29 cellular contexts compared by ENCODE assay signal in the genomic region with DNA sequence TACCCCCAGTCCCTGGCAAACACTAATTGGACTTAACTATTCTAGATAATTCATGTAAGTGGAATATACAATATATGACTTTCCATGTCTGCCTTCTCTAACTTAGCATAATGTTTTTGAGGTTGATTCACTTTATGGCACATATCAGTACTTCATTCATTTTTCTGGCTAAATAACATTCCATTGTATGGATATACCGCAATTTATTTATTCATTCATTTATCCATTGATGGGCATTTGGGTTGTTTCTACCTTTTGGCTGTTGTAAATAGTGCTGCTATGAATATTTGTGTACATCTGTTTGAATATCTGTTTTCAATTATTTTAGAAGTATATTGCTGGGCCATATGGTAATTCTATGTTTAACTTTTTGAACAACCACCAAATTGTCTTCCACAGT.
"Had no signal": no experiment of that assay in that cellular context is flagged by ENCODE, and none has a peak within 500 bp of the region (broad histone marks: within the 10 kb centered on the region; RNA-seq: fewer than 3 reads in every experiment).

No MANE protein-coding gene starts in this region.

- H3K36me3 ChIP-seq: stomach, suprapubic skin, thoracic aorta, thyroid gland, tibial artery, tibial nerve, transverse colon, upper lobe of left lung, upper lobe of right lung, uterus, vagina had no signal

- H3K4me1 ChIP-seq: stomach, suprapubic skin, testis, tibial artery, tibial nerve, upper lobe of left lung, upper lobe of right lung, uterus, vagina had no signal

- DNase-seq: stimulated activated CD4-positive, alpha-beta T cell treated with anti-CD3 and anti-CD28 coated beads, Interleukin-2, amount 100 ng/mL, for 48 hours; stimulated activated CD4-positive, alpha-beta T cell treated with anti-CD3 and anti-CD28 coated beads, Interleukin-4, amount 100 ng/mL, for 1 hour; stimulated activated CD4-positive, alpha-beta T cell treated with anti-CD3 and anti-CD28 coated beads, Interleukin-4, amount 100 ng/mL, for 24 hours; stimulated activated CD4-positive, alpha-beta T cell treated with anti-CD3 and anti-CD28 coated beads, Interleukin-4, amount 100 ng/mL, for 4 hours; stimulated activated CD8-positive, alpha-beta memory T cell treated with anti-CD3 and anti-CD28 coated beads, Interleukin-4, amount 100 ng/mL, for 48 hours; stimulated activated naive B cell treated with anti-CD40 and anti-IgM and Interleukin-4, amounts not matched to agents 10 μg/mL and 1 μg/mL and 100 μg/mL, for 72 hours; stimulated activated naive CD4-positive, alpha-beta T cell; stimulated activated naive CD4-positive, alpha-beta T cell treated with Interleukin-2 at 50 U/mL for 16 hours; stimulated activated naive CD8-positive, alpha-beta T cell treated with anti-CD3 and anti-CD28 coated beads, Interleukin-15, amount 100 ng/mL, for 72 hours; stimulated activated naive CD8-positive, alpha-beta T cell treated with anti-CD3 and anti-CD28 coated beads, Interleukin-15, Interleukin-2, amounts not matched to agents 100 U/mL and 50 U/mL, for 24 hours; stomach; substantia nigra; testis; thyroid gland; tibial artery; transverse colon; trophoblast cell; upper lobe of left lung; upper lobe of right lung; uterus had no signal

- H3K4me1 Mint-ChIP-seq: stimulated activated effector memory CD8-positive, alpha-beta T cell treated with anti-CD3 and anti-CD28 coated beads, Interleukin-12 subunit alpha, Interleukin-12 subunit beta, amount 100 ng/mL, for 72 hours; stimulated activated memory B cell treated with anti-CD40 and anti-IgM and Interleukin-4, amounts not matched to agents 10 μg/mL and 1 μg/mL and 100 μg/mL, for 72 hours; stimulated activated naive B cell treated with anti-CD40 and anti-IgM and Interleukin-4, amounts not matched to agents 10 μg/mL and 1 μg/mL and 100 μg/mL, for 72 hours had no signal

- H3K36me3 Mint-ChIP-seq: stimulated activated effector memory CD8-positive, alpha-beta T cell treated with anti-CD3 and anti-CD28 coated beads, Interleukin-12 subunit alpha, Interleukin-12 subunit beta, amount 100 ng/mL, for 72 hours; type B pancreatic cell had no signal

- ATAC-seq: stimulated activated effector memory CD8-positive, alpha-beta T cell treated with anti-CD3 and anti-CD28 coated beads, Interleukin-12 subunit alpha, Interleukin-12 subunit beta, amount 100 ng/mL, for 72 hours; stimulated activated memory B cell treated with anti-CD40 and anti-IgM and Interleukin-4, amounts not matched to agents 10 μg/mL and 1 μg/mL and 100 μg/mL, for 72 hours; stimulated activated naive B cell treated with anti-CD40 and anti-IgM and Interleukin-4, amounts not matched to agents 10 μg/mL and 1 μg/mL and 100 μg/mL, for 72 hours; stimulated activated naive CD8-positive, alpha-beta T cell treated with anti-CD3 and anti-CD28 coated beads, Interleukin-15, amount 100 ng/mL, for 72 hours; stimulated activated naive CD8-positive, alpha-beta T cell treated with anti-CD3 and anti-CD28 coated beads, Interleukin-15, Interleukin-2, amounts not matched to agents 100 U/mL and 50 U/mL, for 24 hours; upper lobe of right lung had no signal

- H3K27me3 Mint-ChIP-seq: type B pancreatic cell had no signal

- H3K27ac ChIP-seq: stomach, suprapubic skin, testis, thoracic aorta, tibial artery, tibial nerve, transverse colon, upper lobe of left lung, upper lobe of right lung, uterus, vagina had no signal

- H3K4me3 ChIP-seq: stomach, suprapubic skin, testis, thoracic aorta, thyroid gland, tibial artery, tibial nerve, transverse colon, upper lobe of left lung, upper lobe of right lung, uterus, vagina had no signal

- H3K27me3 ChIP-seq: stomach, suprapubic skin, testis, thyroid gland, tibial artery, tibial nerve, transverse colon, upper lobe of left lung, upper lobe of right lung, uterus, vagina had no signal

- H3K9me3 ChIP-seq: suprapubic skin, testis, thoracic aorta, thyroid gland, upper lobe of left lung, upper lobe of right lung, uterus, vagina had no signal

- H3K4me3 Mint-ChIP-seq: stimulated activated effector memory CD8-positive, alpha-beta T cell treated with anti-CD3 and anti-CD28 coated beads, Interleukin-12 subunit alpha, Interleukin-12 subunit beta, amount 100 ng/mL, for 72 hours; stimulated activated memory B cell treated with anti-CD40 and anti-IgM and Interleukin-4, amounts not matched to agents 10 μg/mL and 1 μg/mL and 100 μg/mL, for 72 hours; stimulated activated naive B cell treated with anti-CD40 and anti-IgM and Interleukin-4, amounts not matched to agents 10 μg/mL and 1 μg/mL and 100 μg/mL, for 72 hours; stimulated activated naive CD8-positive, alpha-beta T cell treated with anti-CD3 and anti-CD28 coated beads, Interleukin-15, amount 100 ng/mL, for 72 hours; stimulated activated naive CD8-positive, alpha-beta T cell treated with anti-CD3 and anti-CD28 coated beads, Interleukin-15, Interleukin-2, amounts not matched to agents 100 ng/mL and 50 ng/mL, for 24 hours; type B pancreatic cell had no signal

- FAIRE-seq: urothelium cell line had no signal

- H3K27ac Mint-ChIP-seq: stimulated activated effector memory CD8-positive, alpha-beta T cell treated with anti-CD3 and anti-CD28 coated beads, Interleukin-12 subunit alpha, Interleukin-12 subunit beta, amount 100 ng/mL, for 72 hours; stimulated activated memory B cell treated with anti-CD40 and anti-IgM and Interleukin-4, amounts not matched to agents 10 μg/mL and 1 μg/mL and 100 μg/mL, for 72 hours; stimulated activated naive B cell treated with anti-CD40 and anti-IgM and Interleukin-4, amounts not matched to agents 10 μg/mL and 1 μg/mL and 100 μg/mL, for 72 hours; stimulated activated naive CD8-positive, alpha-beta T cell treated with anti-CD3 and anti-CD28 coated beads, Interleukin-15, amount 100 ng/mL, for 72 hours; stimulated activated naive CD8-positive, alpha-beta T cell treated with anti-CD3 and anti-CD28 coated beads, Interleukin-15, Interleukin-2, amounts not matched to agents 100 ng/mL and 50 ng/mL, for 24 hours; type B pancreatic cell had no signal
